Comparison of ENCODE assay signal across 27 cellular contexts in genomic region chr15:72727154-72727553, GRCh38. TPM values are rescaled to one million over a fixed set of nuclear protein-coding genes. Genes with fewer than 3 reads are reported as not detected.
DNase-seq lines count a peak whose midpoint lies in the region; ATAC-seq, FAIRE-seq and TF ChIP-seq lines count a peak whose summit lies in the region.
"Had no signal": no experiment of that assay in that cellular context is flagged by ENCODE, and none has a peak within 500 bp of the region (broad histone marks: within the 10 kb centered on the region; RNA-seq: fewer than 3 reads in every experiment).

No MANE protein-coding gene starts in this region.

- intact Hi-C loops in right lobe of liver (cut with DNase I): no loop called here

- H3K4me3 Mint-ChIP-seq in progenitor cell of endocrine pancreas (ENCODE audit: low read depth): no peak overlapping the region
- H3K4me3 Mint-ChIP-seq: CD14-positive monocyte; CD4-positive, alpha-beta T cell; CD8-positive, alpha-beta memory T cell had no signal

- no peak overlapping the region for H3K27ac Mint-ChIP-seq in progenitor cell of endocrine pancreas
- H3K27ac Mint-ChIP-seq: CD4-positive, alpha-beta T cell had no signal

- H3K27me3 ChIP-seq in right lobe of liver: no peaks in the 10 kb centered on the region
- H3K27me3 ChIP-seq: BE2C; BLaER1 treated with 17β-estradiol and CSF1 and Interleukin-3, amounts not matched to agents 10 nM and 100 nM had no signal

- no peaks in the 10 kb centered on the region for H3K27me3 Mint-ChIP-seq in progenitor cell of endocrine pancreas
- H3K27me3 Mint-ChIP-seq: CD4-positive, alpha-beta T cell; CD8-positive, alpha-beta memory T cell had no signal

- peaks cover 0 to 29% (median 3%) of the 10 kb centered on the region in 4 donors for H3K4me1 ChIP-seq in right lobe of liver
- H3K4me1 ChIP-seq: A549, BE2C had no signal

- no peak overlapping the region for H3K4me3 ChIP-seq in right lobe of liver
- H3K4me3 ChIP-seq: A549; BLaER1 treated with 17β-estradiol and CSF1 and Interleukin-3, amounts not matched to agents 10 nM and 100 nM had no signal

- no peaks in the 10 kb centered on the region for H3K9me3 Mint-ChIP-seq in progenitor cell of endocrine pancreas (ENCODE audit: low read depth)
- H3K9me3 Mint-ChIP-seq: CD4-positive, alpha-beta T cell; CD8-positive, alpha-beta memory T cell had no signal

- TF ChIP-seq CTCF in right lobe of liver (IDR thresholded peaks at IDR 0.05) (no peak), progenitor cell of endocrine pancreas (IDR thresholded peaks at IDR 0.05; ENCODE audit: unreplicated experiment) (no peak)

- peak; percentile 37 for FAIRE-seq in GM19239 (lab: Jason Lieb, UNC)
- FAIRE-seq: A549, GM12891, H54 had no signal

- TF ChIP-seq POLR2A in right lobe of liver (IDR thresholded peaks at IDR 0.05): no peak

- DNase-seq in GM19239 (ENCODE audit: insufficient read length, low spot score) (no peak), HuH-7.5 (ENCODE audit: low spot score) (peak; percentile 11), left lobe of liver (ENCODE audit: low spot score) (no peak), right lobe of liver (no peak), mesenteric fat pad (ENCODE audit: low spot score) (no peak), progenitor cell of endocrine pancreas (ENCODE audit: low spot score, unreplicated experiment) (no peak)
- DNase-seq: 8988T; ACHN; AML-193; BE2C; Calu3; CD4-positive, alpha-beta T cell; CD8-positive, alpha-beta memory T cell; DMS53; DMS79 treated with DMSO at 0.1 percent for 48 hours; GF-D8; GOT3; HCEC 1CT had no signal

- peak overlapping the region in 1 of 3 donors; percentile 25 for H3K27ac ChIP-seq in right lobe of liver
- H3K27ac ChIP-seq: A549; BLaER1 treated with 17β-estradiol and CSF1 and Interleukin-3, amounts not matched to agents 10 nM and 100 nM had no signal

- peaks cover 0 to 7% (median 0%) of the 10 kb centered on the region in 4 donors for H3K36me3 ChIP-seq in right lobe of liver

- ATAC-seq in left lobe of liver (peak; percentile 61), right lobe of liver (peak; percentile 45 to 88 (median 68)), HG02852 (IDR thresholded peaks at IDR 0.05; ENCODE audit: unreplicated experiment) (no peak), HG03378 (IDR thresholded peaks at IDR 0.05; ENCODE audit: unreplicated experiment) (no peak)
- ATAC-seq: A549 had no signal

- H3K36me3 Mint-ChIP-seq in progenitor cell of endocrine pancreas (ENCODE audit: insufficient read depth): peaks cover 7% of the 10 kb centered on the region

- H3K4me1 Mint-ChIP-seq in progenitor cell of endocrine pancreas (ENCODE audit: low read depth): no peaks in the 10 kb centered on the region
- H3K4me1 Mint-ChIP-seq: CD14-positive monocyte had no signal

- no peaks in the 10 kb centered on the region for H3K9me3 ChIP-seq in right lobe of liver
- H3K9me3 ChIP-seq: A549; BE2C; BLaER1 treated with 17β-estradiol and CSF1 and Interleukin-3, amounts not matched to agents 10 nM and 100 nM had no signal

RNA-seq across cellular contexts. Expression of gene BBS4, which starts 41.1 kb away (rescaled TPM):
- total RNA-seq in left lobe of liver (8.0 TPM), right lobe of liver (10 to 100 TPM in 3 of 6 experiments, 1 to 10 TPM in 3; 6.0 to 24.1 (median 9.5) TPM), mesenteric fat pad (10.2 TPM), progenitor cell of endocrine pancreas (33.8 and 35.4 TPM in 2 replicates)

RNA-seq across cellular contexts. Expression of gene HIGD2B, which starts 41.2 kb away (rescaled TPM):
- total RNA-seq in left lobe of liver: not detected
- under 1 TPM in 1 of 6 experiments, not detected in 5; 0.24 TPM for total RNA-seq in right lobe of liver
- not detected for total RNA-seq in mesenteric fat pad
- total RNA-seq in progenitor cell of endocrine pancreas: not detected in 2 replicates
- total RNA-seq: Calu3, Daoy, G401 had no signal

RNA-seq across cellular contexts. Expression of gene ADPGK, which starts 56.4 kb away (rescaled TPM):
- 17.8 TPM for total RNA-seq in left lobe of liver
- 10 to 100 TPM; 13.9 to 22.1 (median 19.8) TPM for total RNA-seq in right lobe of liver
- 55.5 TPM for total RNA-seq in mesenteric fat pad
- total RNA-seq in progenitor cell of endocrine pancreas: 46.5 and 52.6 TPM in 2 replicates

Comparison
In these comparisons a context has a peak if more than half of its experiments do, and no peak if none do; other contexts are left out.
1. ATAC-seq: peak in left lobe of liver (single experiment) and right lobe of liver (4 of 4); none in HG02852 (single experiment) and HG03378 (single experiment).